ENCODE assay signal across 8 cellular contexts in the genomic region with DNA sequence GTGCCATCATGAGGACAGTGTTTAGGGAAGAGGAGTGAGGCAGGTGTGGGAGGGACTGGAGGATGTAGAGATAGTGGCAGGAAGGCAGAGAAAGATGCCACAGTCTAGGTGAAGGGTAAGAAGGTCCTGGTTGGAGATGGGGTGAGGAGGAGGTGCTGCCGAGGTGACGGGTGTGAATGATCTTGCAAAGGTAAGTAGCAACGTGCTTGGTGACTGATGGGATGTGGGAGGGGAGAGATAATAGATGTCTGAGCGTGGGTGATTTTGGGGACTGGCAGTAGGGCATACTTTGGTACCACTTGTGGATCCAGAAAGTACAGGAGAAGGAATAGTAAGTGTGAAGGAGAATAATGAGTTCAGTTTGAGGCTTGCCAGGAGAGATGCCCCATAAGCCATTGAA. TPM values are rescaled to one million over a fixed set of nuclear protein-coding genes. Genes with fewer than 3 reads are reported as not detected.
"Had no signal": no experiment of that assay in that cellular context is flagged by ENCODE, and none has a peak within 500 bp of the region (broad histone marks: within the 10 kb centered on the region; RNA-seq: fewer than 3 reads in every experiment).

No MANE protein-coding gene starts in this region.

- FAIRE-seq: HepG2 had no signal

- H3K9me3 ChIP-seq: HAP-1 had no signal

- H3K27ac ChIP-seq: KMS-11 had no signal

- H3K36me3 ChIP-seq: HAP-1 had no signal

- H3K4me1 ChIP-seq: HAP-1 had no signal

- H3K4me3 ChIP-seq: GM23338, HAP-1 had no signal

- ATAC-seq: GM23338, HCT116, HepG2 had no signal

- DNase-seq: H7, KBM-7 had no signal

RNA-seq across cellular contexts. Expression of gene EPHB3, which starts 27.2 kb away (rescaled TPM):
- total RNA-seq: HepG2 had no signal
- polyA plus RNA-seq: IgD-negative memory B cell had no signal
